35 cellular contexts compared by ENCODE assay signal in genomic region chr2:18496516-18496915, GRCh38.
DNase-seq lines count a peak whose midpoint lies in the region; ATAC-seq and TF ChIP-seq lines count a peak whose summit lies in the region.
"Had no signal": no experiment of that assay in that cellular context is flagged by ENCODE, and none has a peak within 500 bp of the region (broad histone marks: within the 10 kb centered on the region; RNA-seq: fewer than 3 reads in every experiment).

No MANE protein-coding gene starts in this region.

- H3K36me3 ChIP-seq in SJCRH30 (no peaks in the 10 kb centered on the region), MM.1S (replicated peaks; ENCODE audit: insufficient read depth, low read length) (no peaks in the 10 kb centered on the region)
- H3K36me3 ChIP-seq: BE2C; BLaER1; BLaER1 treated with 17β-estradiol and CSF1 and Interleukin-3, amounts not matched to agents 10 nM and 100 nM had no signal

- DNase-seq in NCI-H526 treated with DMSO at 0.1 percent for 48 hours (lab: John Stamatoyannopoulos, UW), result peak; percentile 1
- DNase-seq in NCI-H526 (lab: John Stamatoyannopoulos, UW), result no peak
- peak; percentile 53 to 86 for DNase-seq in SJCRH30
- peak; percentile 41 for DNase-seq in left kidney (ENCODE audit: low read depth, low spot score)
- no peak for DNase-seq in stimulated activated naive B cell treated with anti-CD40 and anti-IgM and Interleukin-4, amounts not matched to agents 10 μg/mL and 1 μg/mL and 100 μg/mL, for 72 hours
- DNase-seq in activated gamma-delta T cell (lab: John Stamatoyannopoulos, UW), result no peak
- no peak for DNase-seq in MM.1S
- no peak for DNase-seq in cerebellum (ENCODE audit: low spot score)
- DNase-seq: 8988T; ACHN; AML-193; BE2C; C1 segment of cervical spinal cord; Caco-2; Calu3; CD4-positive, alpha-beta memory T cell; CD4-positive, alpha-beta T cell; CD4-positive, CD25-positive, alpha-beta regulatory T cell; CD8-positive, alpha-beta memory T cell; CD8-positive, alpha-beta T cell; COR-L47; DMS 273 treated with DMSO at 0.1 percent for 48 hours; DMS153; DMS53; DMS79; DMS79 treated with DMSO at 0.1 percent for 48 hours; DND-41; EL had no signal

- no peaks in the 10 kb centered on the region for H3K9me3 ChIP-seq in SJCRH30 (replicated peaks)
- no peaks in the 10 kb centered on the region for H3K9me3 ChIP-seq in MM.1S (replicated peaks; ENCODE audit: insufficient read depth, low read length)
- H3K9me3 ChIP-seq: A549, BE2C, BLaER1, Caco-2 had no signal

- TF ChIP-seq CTCF in MM.1S (IDR thresholded peaks at IDR 0.05; ENCODE audit: low read length), result no peak

- H3F3A ChIP-seq in MM.1S (ENCODE audit: insufficient read depth, low read length), result no peaks in the 10 kb centered on the region

- no peaks in the 10 kb centered on the region for H3K9me2 ChIP-seq in MM.1S (replicated peaks; ENCODE audit: insufficient read depth, low read length)

- H3K4me3 Mint-ChIP-seq in stimulated activated naive B cell treated with anti-CD40 and anti-IgM and Interleukin-4, amounts not matched to agents 10 μg/mL and 1 μg/mL and 100 μg/mL, for 72 hours, result no peak overlapping the region
- H3K4me3 Mint-ChIP-seq: B cell; CD14-positive monocyte; CD4-positive, alpha-beta memory T cell; CD4-positive, alpha-beta T cell; CD4-positive, CD25-positive, alpha-beta regulatory T cell; CD8-positive, alpha-beta memory T cell; CD8-positive, alpha-beta T cell had no signal

- H3K4me1 Mint-ChIP-seq in stimulated activated naive B cell treated with anti-CD40 and anti-IgM and Interleukin-4, amounts not matched to agents 10 μg/mL and 1 μg/mL and 100 μg/mL, for 72 hours, result no peaks in the 10 kb centered on the region
- H3K4me1 Mint-ChIP-seq: B cell; CD14-positive monocyte; CD4-positive, alpha-beta memory T cell; CD4-positive, CD25-positive, alpha-beta regulatory T cell; CD8-positive, alpha-beta memory T cell had no signal

- H3K27me3 ChIP-seq in SJCRH30 (no peaks in the 10 kb centered on the region), MM.1S (replicated peaks; ENCODE audit: insufficient read depth, low read length) (no peaks in the 10 kb centered on the region)
- H3K27me3 ChIP-seq: BLaER1; BLaER1 treated with 17β-estradiol and CSF1 and Interleukin-3, amounts not matched to agents 10 nM and 100 nM had no signal

- no peak overlapping the region for H3K4me3 ChIP-seq in SJCRH30
- no peak overlapping the region for H3K4me3 ChIP-seq in MM.1S (ENCODE audit: low read length)
- H3K4me3 ChIP-seq: A549; BLaER1; BLaER1 treated with 17β-estradiol and CSF1 and Interleukin-3, amounts not matched to agents 10 nM and 100 nM had no signal

- peak overlapping the region; percentile 17 for H3K27ac Mint-ChIP-seq in stimulated activated naive B cell treated with anti-CD40 and anti-IgM and Interleukin-4, amounts not matched to agents 10 μg/mL and 1 μg/mL and 100 μg/mL, for 72 hours
- H3K27ac Mint-ChIP-seq: B cell; CD14-positive monocyte; CD4-positive, alpha-beta memory T cell; CD4-positive, alpha-beta T cell; CD4-positive, CD25-positive, alpha-beta regulatory T cell; CD8-positive, alpha-beta memory T cell; CD8-positive, alpha-beta T cell had no signal

- no peaks in the 10 kb centered on the region for H3K9me3 Mint-ChIP-seq in stimulated activated naive B cell treated with anti-CD40 and anti-IgM and Interleukin-4, amounts not matched to agents 10 μg/mL and 1 μg/mL and 100 μg/mL, for 72 hours
- H3K9me3 Mint-ChIP-seq: CD4-positive, alpha-beta memory T cell; CD4-positive, alpha-beta T cell; CD8-positive, alpha-beta memory T cell; CD8-positive, alpha-beta T cell had no signal

- ATAC-seq in stimulated activated naive B cell treated with anti-CD40 and anti-IgM and Interleukin-4, amounts not matched to agents 10 μg/mL and 1 μg/mL and 100 μg/mL, for 72 hours (replicated peaks), result no peak
- ATAC-seq: A549; CD8-positive, alpha-beta T cell had no signal

- H4K20me1 ChIP-seq in MM.1S (ENCODE audit: insufficient read depth, low read length), result no peaks in the 10 kb centered on the region
- H4K20me1 ChIP-seq: BLaER1; BLaER1 treated with 17β-estradiol and CSF1 and Interleukin-3, amounts not matched to agents 10 nM and 100 nM had no signal

- H3K27ac ChIP-seq in SJCRH30 (peak overlapping the region; percentile 16; the same call in 1 of the 2 replicates), MM.1S (ENCODE audit: low read length) (no peak overlapping the region)
- H3K27ac ChIP-seq: 22Rv1; A549; BLaER1; BLaER1 treated with 17β-estradiol and CSF1 and Interleukin-3, amounts not matched to agents 10 nM and 100 nM; C4-2B had no signal

- no peak overlapping the region for H3K4me2 ChIP-seq in MM.1S (ENCODE audit: low read depth, low read length)
- H3K4me2 ChIP-seq: A549 had no signal

- no peak overlapping the region for H2AFZ ChIP-seq in MM.1S (ENCODE audit: low read length)

- no peaks in the 10 kb centered on the region for H3K79me2 ChIP-seq in MM.1S (ENCODE audit: low read length)

- H3K9ac ChIP-seq in MM.1S (ENCODE audit: low read length), result no peak overlapping the region
- H3K9ac ChIP-seq: BLaER1; BLaER1 treated with 17β-estradiol and CSF1 and Interleukin-3, amounts not matched to agents 10 nM and 100 nM had no signal

- H3K27me3 Mint-ChIP-seq in stimulated activated naive B cell treated with anti-CD40 and anti-IgM and Interleukin-4, amounts not matched to agents 10 μg/mL and 1 μg/mL and 100 μg/mL, for 72 hours, result peaks cover 21 to 23% of the 10 kb centered on the region in 2 donors

- H3K4me1 ChIP-seq in SJCRH30 (peaks cover 36% of the 10 kb centered on the region), MM.1S (ENCODE audit: low read length) (no peaks in the 10 kb centered on the region)
- H3K4me1 ChIP-seq: A549, BE2C had no signal

- no peaks in the 10 kb centered on the region for H3K36me3 Mint-ChIP-seq in stimulated activated naive B cell treated with anti-CD40 and anti-IgM and Interleukin-4, amounts not matched to agents 10 μg/mL and 1 μg/mL and 100 μg/mL, for 72 hours
- H3K36me3 Mint-ChIP-seq: CD14-positive monocyte; CD4-positive, alpha-beta memory T cell; CD4-positive, CD25-positive, alpha-beta regulatory T cell; CD8-positive, alpha-beta T cell had no signal

Comparison
In these comparisons a context has a peak if more than half of its experiments do, and no peak if none do; other contexts are left out.
1. DNase-seq: peak in NCI-H526 treated with DMSO at 0.1 percent for 48 hours (single experiment), SJCRH30 (2 of 2) and left kidney (single experiment); none in NCI-H526 (0 of 2), stimulated activated naive B cell treated with anti-CD40 and anti-IgM and Interleukin-4, amounts not matched to agents 10 μg/mL and 1 μg/mL and 100 μg/mL, for 72 hours (single experiment), activated gamma-delta T cell (single experiment), MM.1S (single experiment) and cerebellum (single experiment).